Comparison of ENCODE assay signal across 28 cellular contexts in genomic region chr11:108914211-108914610, GRCh38.
"Had no signal": no experiment of that assay in that cellular context is flagged by ENCODE, and none has a peak within 500 bp of the region (broad histone marks: within the 10 kb centered on the region; RNA-seq: fewer than 3 reads in every experiment).

No MANE protein-coding gene starts in this region.

- H3K27me3 ChIP-seq: adrenal gland, cardiac muscle cell, colonic mucosa, left lung, pancreas, testis, transverse colon had no signal

- H3K27ac ChIP-seq: adrenal gland, cardiac muscle cell, colonic mucosa, left lung, lower lobe of right lung, pancreas, prostate gland, skin epidermis, testis, transverse colon had no signal

- H3K4me3 ChIP-seq: adrenal gland, cardiac muscle cell, colonic mucosa, left lung, lower lobe of right lung, pancreas, prostate gland, skin epidermis, testis, transverse colon had no signal

- H3K4me1 ChIP-seq: colonic mucosa, left lung, lower lobe of right lung, pancreas, prostate gland, testis, transverse colon had no signal

- DNase-seq: activated CD4-positive, alpha-beta T cell treated with anti-CD3 and anti-CD28 coated beads for 48 hours; activated CD4-positive, alpha-beta T cell treated with anti-CD3 and anti-CD28 coated beads, Interleukin-2, amount 50 U/mL, for 48 hours; activated CD8-positive, alpha-beta memory T cell treated with anti-CD3 and anti-CD28 coated beads for 24 hours; activated effector memory CD4-positive, alpha-beta T cell treated with anti-CD3 and anti-CD28 coated beads, Interleukin-2, amount 50 U/mL, for 16 hours; activated naive CD4-positive, alpha-beta T cell treated with anti-CD3 and anti-CD28 coated beads for 36 hours; activated naive CD8-positive, alpha-beta T cell treated with anti-CD3 and anti-CD28 coated beads for 36 hours; activated T-cell treated with anti-CD3 and anti-CD28 coated beads, Interleukin-2, amount 50 U/mL, for 1 hour; adrenal gland; aorta; cerebellar nuclear complex; colonic mucosa; effector CD8-positive, alpha-beta T cell; left lung; lower lobe of right lung; naive B cell; nephron progenitor cell; pancreas; retina; stimulated activated CD4-positive, alpha-beta T cell treated with anti-CD3 and anti-CD28 coated beads, Interleukin-12 subunit alpha, Interleukin-12 subunit beta, amount 100 ng/mL, for 4 hours; stimulated activated CD4-positive, alpha-beta T cell treated with anti-CD3 and anti-CD28 coated beads, Interleukin-4, amount 100 ng/mL, for 1 hour; stimulated activated naive CD8-positive, alpha-beta T cell treated with anti-CD3 and anti-CD28 coated beads, Interleukin-15, Interleukin-2, amounts not matched to agents 100 U/mL and 50 U/mL, for 24 hours; testis; transverse colon had no signal

- H3K36me3 ChIP-seq: adrenal gland, cardiac muscle cell, colonic mucosa, left lung, pancreas, prostate gland, transverse colon had no signal

- ATAC-seq: activated CD4-positive, CD25-positive, alpha-beta regulatory T cell treated with anti-CD3 and anti-CD28 coated beads, Interleukin-2, amount 50 U/mL, for 24 hours; left lung; lower lobe of right lung; pancreas; sciatic nerve; stimulated activated naive CD8-positive, alpha-beta T cell treated with anti-CD3 and anti-CD28 coated beads, Interleukin-15, Interleukin-2, amounts not matched to agents 100 U/mL and 50 U/mL, for 24 hours had no signal

- H3K9me3 ChIP-seq: adrenal gland, colonic mucosa, left lung, lower lobe of right lung, pancreas, prostate gland, testis, transverse colon had no signal
